In genomic region chr20:62381202-62381797, GRCh38 we compare ENCODE assay signal across 12 cellular contexts. TPM values are rescaled to one million over a fixed set of nuclear protein-coding genes. Genes with fewer than 3 reads are reported as not detected.
DNase-seq lines count a peak whose midpoint lies in the region; ATAC-seq, FAIRE-seq and TF ChIP-seq lines count a peak whose summit lies in the region.
"Had no signal": no experiment of that assay in that cellular context is flagged by ENCODE, and none has a peak within 500 bp of the region (broad histone marks: within the 10 kb centered on the region; RNA-seq: fewer than 3 reads in every experiment).

No MANE protein-coding gene starts in this region.

- peak overlapping the region; percentile 29 for H3K9ac ChIP-seq in endothelial cell of umbilical vein (replicated peaks; ENCODE audit: extremely low read depth, insufficient read depth, low read length)

- peak in 2 of 5 donors; percentile 56 to 57 for DNase-seq in heart left ventricle
- no peak for DNase-seq in Right ventricle myocardium superior
- peak; percentile 66 for DNase-seq in endothelial cell of umbilical vein (ENCODE audit: low read depth, low spot score)
- peak; percentile 74 for DNase-seq in myocyte (ENCODE audit: low read depth)
- peak in 1 of 2 donors; percentile 49 for DNase-seq in uterus
- no peak for DNase-seq in NCI-H345 (lab: John Stamatoyannopoulos, UW)
- no peak for DNase-seq in effector CD4-positive, alpha-beta T cell
- DNase-seq: hypothalamus; NCI-H1930; stimulated activated CD4-positive, alpha-beta T cell treated with anti-CD3 and anti-CD28 coated beads, Interleukin-4, amount 100 ng/mL, for 1 hour had no signal

- H3K27ac ChIP-seq in heart left ventricle (peak overlapping the region; percentile 66 to 93 (median 79)), endothelial cell of umbilical vein (ENCODE audit: insufficient read depth, low read depth, low read length) (peak overlapping the region; percentile 69), uterus (peak overlapping the region; percentile 63 to 64)

- H3K9me3 ChIP-seq in heart left ventricle (no peaks in the 10 kb centered on the region), endothelial cell of umbilical vein (replicated peaks; ENCODE audit: control insufficient read depth, insufficient read depth, low read length) (no peaks in the 10 kb centered on the region), uterus (no peaks in the 10 kb centered on the region)

- H3K79me2 ChIP-seq in endothelial cell of umbilical vein (ENCODE audit: control insufficient read depth, insufficient read depth, low read length): peaks cover 13% of the 10 kb centered on the region

- no peak for TF ChIP-seq CTCF in heart left ventricle (IDR thresholded peaks at IDR 0.05)
- TF ChIP-seq CTCF in endothelial cell of umbilical vein (IDR thresholded peaks at IDR 0.05; ENCODE audit: extremely low read depth in 1 of 2, insufficient read depth in 1 of 2, low read depth in 1 of 2, low read length in 2 of 2): no peak
- TF ChIP-seq CTCF in uterus (IDR thresholded peaks at IDR 0.05): no peak

- ATAC-seq in heart left ventricle: peak; percentile 13 to 65 (median 18)
- no peak for ATAC-seq in Right ventricle myocardium superior (ENCODE audit: poor library complexity)
- no peak for ATAC-seq in GM18870 (IDR thresholded peaks at IDR 0.05; ENCODE audit: unreplicated experiment)

- no peaks in the 10 kb centered on the region for H3K9me1 ChIP-seq in endothelial cell of umbilical vein (replicated peaks; ENCODE audit: control insufficient read depth, extremely low read depth, insufficient read depth, low read length)

- no peak overlapping the region for H2AFZ ChIP-seq in endothelial cell of umbilical vein (ENCODE audit: low read depth, low read length)

- POLR2A ChIA-PET in endothelial cell of umbilical vein (lab: Charles Lee): no interaction called here

- no peaks in the 10 kb centered on the region for H3K27me3 ChIP-seq in heart left ventricle
- no peaks in the 10 kb centered on the region for H3K27me3 ChIP-seq in endothelial cell of umbilical vein (ENCODE audit: control insufficient read depth in 2 of 2, insufficient read depth in 2 of 2, low read length in 2 of 2)
- no peaks in the 10 kb centered on the region for H3K27me3 ChIP-seq in uterus

- dilution Hi-C loops in endothelial cell of umbilical vein (cut with MboI; ENCODE audit: extremely low pct_ligation_motif_present, low sequenced_read_pairs): no loop called here

- TF ChIP-seq POLR2A in heart left ventricle (IDR thresholded peaks at IDR 0.05): no peak
- no peak for TF ChIP-seq POLR2A in endothelial cell of umbilical vein (IDR thresholded peaks at IDR 0.05; ENCODE audit: low read depth, low read length)
- TF ChIP-seq POLR2A in uterus (IDR thresholded peaks at IDR 0.05): no peak

- no peaks in the 10 kb centered on the region for H4K20me1 ChIP-seq in endothelial cell of umbilical vein (replicated peaks; ENCODE audit: control insufficient read depth, extremely low read depth, insufficient read depth, low read length)

- H3K4me1 ChIP-seq in heart left ventricle: peaks cover 4 to 68% (median 48%) of the 10 kb centered on the region in 12 donors
- H3K4me1 ChIP-seq in endothelial cell of umbilical vein (ENCODE audit: control insufficient read depth, extremely low read depth, insufficient read depth, low read length): peaks cover 15% of the 10 kb centered on the region
- H3K4me1 ChIP-seq in uterus: peaks cover 0 to 5% of the 10 kb centered on the region in 2 donors

- intact Hi-C loops in heart left ventricle (cut with DNase I): loop anchor here in 7 of 10 donors (2.0 to 10.0 kb wide), 9 partner anchors 24 to 366 kb away; partner anchors contain the start of genes ADRM1 (in 2 of the 7), MTG2 (in 2 of the 7), PSMA7 (in 1 of the 7) and SS18L1 (in 1 of the 7)
- intact Hi-C loops in Right ventricle myocardium superior (cut with DNase I): no loop called here
- intact Hi-C loops in endothelial cell of umbilical vein (cut with micrococcal nuclease): loop anchor here (5.0 to 10.0 kb wide), 3 partner anchors 39 to 424 kb away; partner anchors contain the start of genes MTG2 and OGFR
- intact Hi-C loops in uterus (cut with DNase I; ENCODE audit: low total_unique reads): no loop called here

- peak; percentile 82 for FAIRE-seq in endothelial cell of umbilical vein (lab: Jason Lieb, UNC)

- CTCF ChIA-PET in endothelial cell of umbilical vein (lab: Charles Lee): interaction anchor here (1.1 to 9.9 kb wide), 3 partner anchors 15 to 411 kb away, joined by 3 to 179 read pairs (median 4); partner anchors contain the start of gene LAMA5

- WGBS in heart left ventricle, 4 donors: 44 to 57% (median 53%) methylated on average over 12 to 16 of the region's 16 CpGs

- no TSS peak for BruUV-seq in endothelial cell of umbilical vein (replicated peaks; lab: Mats Ljungman, UMichigan)

- peak overlapping the region in 2 of 12 donors; percentile 8 to 13 for H3K4me3 ChIP-seq in heart left ventricle
- H3K4me3 ChIP-seq in endothelial cell of umbilical vein (replicated peaks in 1 of 3; ENCODE audit: insufficient read depth in 1 of 3, low read depth in 1 of 3, low read length in 3 of 3): no peak overlapping the region
- no peak overlapping the region for H3K4me3 ChIP-seq in uterus

- H3K4me2 ChIP-seq in endothelial cell of umbilical vein (ENCODE audit: insufficient read depth, low read length): no peak overlapping the region

- no peaks in the 10 kb centered on the region for H3K36me3 ChIP-seq in heart left ventricle
- no peaks in the 10 kb centered on the region for H3K36me3 ChIP-seq in endothelial cell of umbilical vein (ENCODE audit: control insufficient read depth in 2 of 2, extremely low read depth in 1 of 2, insufficient read depth in 2 of 2, low read length in 2 of 2)
- H3K36me3 ChIP-seq in uterus: no peaks in the 10 kb centered on the region

TF ChIP-seq in endothelial cell of umbilical vein, 7 proteins besides CTCF, POLR2A, EP300 and RAD21 (continues in another document):
- no peak for TF ChIP-seq FOS (IDR thresholded peaks at IDR 0.05; ENCODE audit: borderline replicate concordance, insufficient read depth, low read length)

RNA-seq across cellular contexts. Expression of gene RPS21, which starts 5.6 kb away (rescaled TPM):
- total RNA-seq in heart left ventricle (100 to 1,000 TPM; 434 to 831 (median 670) TPM), Right ventricle myocardium superior (732 TPM), endothelial cell of umbilical vein (1,627 and 1,644 TPM in 2 replicates), myocyte (610 and 2,016 TPM in 2 replicates), uterus (over 10,000 TPM in 1 of 4 donors, 1,000 to 10,000 TPM in 3; 1,151 to 14,756 (median 1,928) TPM)
- polyA plus RNA-seq in heart left ventricle (1,000 to 10,000 TPM; 1,943 to 3,051 TPM), endothelial cell of umbilical vein (6,186 and 7,710 TPM in 2 replicates)
- polyA plus RNA-seq in endothelial cell of umbilical vein (2011; cell fraction: cytosol; rRNA removed): 7,058 and 7,187 TPM in 2 replicates
- polyA plus RNA-seq in endothelial cell of umbilical vein (2011; cell fraction: nucleus; rRNA removed): 1,710 and 1,727 TPM in 2 replicates
- polyA plus RNA-seq in endothelial cell of umbilical vein (2012): 3,439 and 5,474 TPM in 2 replicates
- 1,355 and 1,842 TPM in 2 replicates for polyA minus RNA-seq in endothelial cell of umbilical vein
- 1,457 TPM for polyA minus RNA-seq in endothelial cell of umbilical vein (2011; cell fraction: cytosol; rRNA and poly(A)+ RNA removed)
- 192 and 301 TPM in 2 replicates for polyA minus RNA-seq in endothelial cell of umbilical vein (2011; cell fraction: nucleus; rRNA and poly(A)+ RNA removed)
- polyA plus RNA-seq in myocyte (2012): 2,121 TPM

RNA-seq across cellular contexts. Expression of gene LAMA5, which starts 14.2 kb away (rescaled TPM):
- total RNA-seq in heart left ventricle: 100 to 1,000 TPM in 1 of 9 donors, 10 to 100 TPM in 8; 57.4 to 107 (median 73.6) TPM
- 100 to 1,000 TPM in 1 of 2 donors, 10 to 100 TPM in 1; 72.0 to 128 TPM for polyA plus RNA-seq in heart left ventricle
- total RNA-seq in Right ventricle myocardium superior: 79.6 TPM
- total RNA-seq in endothelial cell of umbilical vein: 138 and 145 TPM in 2 replicates
- 24.0 and 27.2 TPM in 2 replicates for polyA plus RNA-seq in endothelial cell of umbilical vein
- 11.0 and 16.9 TPM in 2 replicates for polyA plus RNA-seq in endothelial cell of umbilical vein (2011; cell fraction: cytosol; rRNA removed)
- polyA plus RNA-seq in endothelial cell of umbilical vein (2011; cell fraction: nucleus; rRNA removed): 154 and 169 TPM in 2 replicates
- polyA plus RNA-seq in endothelial cell of umbilical vein (2012): 61.7 and 63.1 TPM in 2 replicates
- polyA minus RNA-seq in endothelial cell of umbilical vein: 18.0 and 30.4 TPM in 2 replicates
- 51.0 TPM for polyA minus RNA-seq in endothelial cell of umbilical vein (2011; cell fraction: cytosol; rRNA and poly(A)+ RNA removed)
- 57.6 and 115 TPM in 2 replicates for polyA minus RNA-seq in endothelial cell of umbilical vein (2011; cell fraction: nucleus; rRNA and poly(A)+ RNA removed)
- 90.5 and 173 TPM in 2 replicates for total RNA-seq in myocyte
- 82.7 TPM for polyA plus RNA-seq in myocyte (2012)
- 100 to 1,000 TPM in 2 of 4 donors, 10 to 100 TPM in 2; 50.6 to 375 (median 90.8) TPM for total RNA-seq in uterus

RNA-seq across cellular contexts. Expression of gene CABLES2, which starts 25.8 kb away (rescaled TPM):
- total RNA-seq in heart left ventricle (10 to 100 TPM in 2 of 9 donors, 1 to 10 TPM in 7; 6.1 to 12.0 (median 8.8) TPM), Right ventricle myocardium superior (15.0 TPM), endothelial cell of umbilical vein (9.9 TPM in 2 replicates), myocyte (3.8 and 4.4 TPM in 2 replicates), uterus (10 to 100 TPM in 1 of 4 donors, 1 to 10 TPM in 2, under 1 TPM in 1; 0.29 to 10.6 (median 2.6) TPM)
- polyA plus RNA-seq in heart left ventricle (10 to 100 TPM in 1 of 2 donors, 1 to 10 TPM in 1; 2.9 to 10.7 TPM), endothelial cell of umbilical vein (7.4 and 7.8 TPM in 2 replicates)
- polyA plus RNA-seq in endothelial cell of umbilical vein (2011; cell fraction: cytosol; rRNA removed): 7.5 and 7.8 TPM in 2 replicates
- polyA plus RNA-seq in endothelial cell of umbilical vein (2011; cell fraction: nucleus; rRNA removed): 9.0 and 9.8 TPM in 2 replicates
- 6.9 and 7.1 TPM in 2 replicates for polyA plus RNA-seq in endothelial cell of umbilical vein (2012)
- 6.4 and 7.2 TPM in 2 replicates for polyA minus RNA-seq in endothelial cell of umbilical vein
- 6.6 TPM for polyA minus RNA-seq in endothelial cell of umbilical vein (2011; cell fraction: cytosol; rRNA and poly(A)+ RNA removed)
- 4.0 and 4.8 TPM in 2 replicates for polyA minus RNA-seq in endothelial cell of umbilical vein (2011; cell fraction: nucleus; rRNA and poly(A)+ RNA removed)
- polyA plus RNA-seq in myocyte (2012): 4.1 TPM

RNA-seq across cellular contexts. Expression of gene RBBP8NL, which starts 46.0 kb away (rescaled TPM):
- not detected for total RNA-seq in heart left ventricle
- polyA plus RNA-seq in heart left ventricle: not detected
- total RNA-seq in Right ventricle myocardium superior: not detected
- total RNA-seq in endothelial cell of umbilical vein: not detected in 2 replicates
- polyA plus RNA-seq in endothelial cell of umbilical vein: not detected in 2 replicates
- not detected in 2 replicates for polyA plus RNA-seq in endothelial cell of umbilical vein (2011; cell fraction: cytosol; rRNA removed)
- polyA plus RNA-seq in endothelial cell of umbilical vein (2011; cell fraction: nucleus; rRNA removed): not detected in 2 replicates
- not detected in 2 replicates for polyA plus RNA-seq in endothelial cell of umbilical vein (2012)
- not detected in 2 replicates for polyA minus RNA-seq in endothelial cell of umbilical vein
- polyA minus RNA-seq in endothelial cell of umbilical vein (2011; cell fraction: cytosol; rRNA and poly(A)+ RNA removed): not detected
- polyA minus RNA-seq in endothelial cell of umbilical vein (2011; cell fraction: nucleus; rRNA and poly(A)+ RNA removed): not detected in 2 replicates
- total RNA-seq in myocyte: 0.05 and 0.10 TPM in 2 replicates
- polyA plus RNA-seq in myocyte (2012): not detected
- total RNA-seq in uterus: under 1 TPM in 1 of 4 donors, not detected in 3; 0.35 TPM
- total RNA-seq: neural crest cell had no signal

Comparison
In these comparisons a context has a peak if more than half of its experiments do, and no peak if none do; other contexts are left out.
1. ATAC-seq: peak in heart left ventricle (4 of 4); none in Right ventricle myocardium superior (single experiment) and GM18870 (single experiment).
2. intact Hi-C loops: an anchor here in heart left ventricle (2.0 to 10.0 kb wide) and endothelial cell of umbilical vein (5.0 to 10.0 kb wide); none called in Right ventricle myocardium superior and uterus.
3. DNase-seq: peak in endothelial cell of umbilical vein (single experiment) and myocyte (single experiment); none in Right ventricle myocardium superior (single experiment), NCI-H345 (single experiment) and effector CD4-positive, alpha-beta T cell (single experiment).
4. Peak in every context shown above with its lines, with median percentiles within 50 percentile points of each other: H3K27ac ChIP-seq.